In the genomic region with DNA sequence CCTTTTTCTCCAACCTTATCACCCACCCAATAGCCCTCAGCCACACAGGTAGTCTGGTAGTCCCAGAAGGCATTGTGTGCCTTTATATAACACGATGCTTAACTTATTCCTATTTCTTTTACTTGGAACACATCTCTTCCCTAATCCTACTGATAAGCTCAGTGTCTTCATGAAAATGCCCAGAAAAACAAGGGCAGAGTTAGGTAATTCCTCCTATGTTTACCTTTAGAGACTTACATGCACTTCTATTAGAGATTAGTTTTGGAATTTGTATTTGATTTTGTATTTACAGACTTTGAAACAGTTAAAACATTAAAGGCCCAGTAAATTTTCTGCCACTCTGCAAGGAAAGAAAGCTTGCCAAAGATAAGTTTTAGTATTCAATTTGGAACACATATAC, we compare ENCODE assay signal across 28 cellular contexts.
"Had no signal": no experiment of that assay in that cellular context is flagged by ENCODE, and none has a peak within 500 bp of the region (broad histone marks: within the 10 kb centered on the region; RNA-seq: fewer than 3 reads in every experiment).

No MANE protein-coding gene starts in this region.

- H3K4me1 Mint-ChIP-seq: naive thymus-derived CD4-positive, alpha-beta T cell; neural crest cell; stimulated activated naive B cell treated with anti-CD40 and anti-IgM and Interleukin-4, amounts not matched to agents 10 μg/mL and 1 μg/mL and 100 μg/mL, for 72 hours had no signal

- H3K9me3 ChIP-seq: left lung, mucosa of descending colon, right atrium auricular region, stomach, testis, thyroid gland, transverse colon, upper lobe of right lung had no signal

- H3K27me3 Mint-ChIP-seq: naive thymus-derived CD4-positive, alpha-beta T cell; natural killer cell treated with Interleukin-12 subunit alpha and Interleukin-12 subunit beta and Interleukin-15 and Interleukin-18, amount 100 ng/mL, for 72 hours; stimulated activated naive B cell treated with anti-CD40 and anti-IgM and Interleukin-4, amounts not matched to agents 10 μg/mL and 1 μg/mL and 100 μg/mL, for 72 hours had no signal

- ATAC-seq: left cardiac atrium; left lung; mucosa of descending colon; naive thymus-derived CD4-positive, alpha-beta T cell; natural killer cell treated with Interleukin-12 subunit alpha and Interleukin-12 subunit beta and Interleukin-15 and Interleukin-18, amount 100 ng/mL, for 72 hours; sciatic nerve; stimulated activated naive B cell treated with anti-CD40 and anti-IgM and Interleukin-4, amounts not matched to agents 10 μg/mL and 1 μg/mL and 100 μg/mL, for 72 hours; stimulated activated naive CD8-positive, alpha-beta T cell treated with anti-CD3 and anti-CD28 coated beads, Interleukin-15, Interleukin-2, amounts not matched to agents 100 U/mL and 50 U/mL, for 24 hours; upper lobe of right lung had no signal

- H3K36me3 Mint-ChIP-seq: naive thymus-derived CD4-positive, alpha-beta T cell; stimulated activated naive B cell treated with anti-CD40 and anti-IgM and Interleukin-4, amounts not matched to agents 10 μg/mL and 1 μg/mL and 100 μg/mL, for 72 hours had no signal

- H3K36me3 ChIP-seq: left lung, right atrium auricular region, stomach, thyroid gland, transverse colon, upper lobe of right lung had no signal

- H3K4me3 ChIP-seq: left lung, lung, mucosa of descending colon, right atrium auricular region, skin epidermis, stomach, testis, thyroid gland, transverse colon, upper lobe of right lung had no signal

- H3K27me3 ChIP-seq: left lung, right atrium auricular region, stomach, testis, thyroid gland, transverse colon, upper lobe of right lung had no signal

- H3K9me3 Mint-ChIP-seq: neural crest cell; stimulated activated naive B cell treated with anti-CD40 and anti-IgM and Interleukin-4, amounts not matched to agents 10 μg/mL and 1 μg/mL and 100 μg/mL, for 72 hours had no signal

- H3K27ac ChIP-seq: left lung, parathyroid adenoma, right atrium auricular region, skin epidermis, stomach, testis, thyroid gland, transverse colon, upper lobe of right lung had no signal

- DNase-seq: head of caudate nucleus; hippocampal formation; kidney glomerular epithelial cell; left cardiac atrium; left lung; mesendoderm; midbrain; mucosa of descending colon; naive thymus-derived CD4-positive, alpha-beta T cell; occipital lobe; stimulated activated CD4-positive, alpha-beta T cell treated with anti-CD3 and anti-CD28 coated beads, Interleukin-12 subunit alpha, Interleukin-12 subunit beta, amount 100 ng/mL, for 4 hours; stimulated activated CD4-positive, alpha-beta T cell treated with anti-CD3 and anti-CD28 coated beads, Interleukin-15, amount 100 ng/mL, for 24 hours; stimulated activated CD4-positive, alpha-beta T cell treated with anti-CD3 and anti-CD28 coated beads, Interleukin-2, amount 100 ng/mL, for 24 hours; stimulated activated CD4-positive, alpha-beta T cell treated with anti-CD3 and anti-CD28 coated beads, Interleukin-4, amount 100 ng/mL, for 1 hour; stimulated activated naive B cell treated with anti-CD40 and anti-IgM and Interleukin-4, amounts not matched to agents 10 μg/mL and 1 μg/mL and 100 μg/mL, for 72 hours; stimulated activated naive CD8-positive, alpha-beta T cell treated with anti-CD3 and anti-CD28 coated beads, Interleukin-15, Interleukin-2, amounts not matched to agents 100 U/mL and 50 U/mL, for 24 hours; stomach; testis; thyroid gland; transverse colon; upper lobe of right lung had no signal

- H3K4me3 Mint-ChIP-seq: naive thymus-derived CD4-positive, alpha-beta T cell; natural killer cell treated with Interleukin-12 subunit alpha and Interleukin-12 subunit beta and Interleukin-15 and Interleukin-18, amount 100 ng/mL, for 72 hours; neural crest cell; stimulated activated naive B cell treated with anti-CD40 and anti-IgM and Interleukin-4, amounts not matched to agents 10 μg/mL and 1 μg/mL and 100 μg/mL, for 72 hours had no signal

- H3K27ac Mint-ChIP-seq: naive thymus-derived CD4-positive, alpha-beta T cell; natural killer cell treated with Interleukin-12 subunit alpha and Interleukin-12 subunit beta and Interleukin-15 and Interleukin-18, amount 100 ng/mL, for 72 hours; stimulated activated naive B cell treated with anti-CD40 and anti-IgM and Interleukin-4, amounts not matched to agents 10 μg/mL and 1 μg/mL and 100 μg/mL, for 72 hours had no signal
